ENCODE assay signal across 20 cellular contexts in genomic region chr6:138673317-138674014, GRCh38.
DNase-seq lines count a peak whose midpoint lies in the region; ATAC-seq, FAIRE-seq and TF ChIP-seq lines count a peak whose summit lies in the region.
"Had no signal": no experiment of that assay in that cellular context is flagged by ENCODE, and none has a peak within 500 bp of the region (broad histone marks: within the 10 kb centered on the region; RNA-seq: fewer than 3 reads in every experiment).

No MANE protein-coding gene starts in this region.

- no peak for FAIRE-seq in astrocyte (lab: Jason Lieb, UNC)
- no peak for FAIRE-seq in HepG2 (lab: Jason Lieb, UNC)
- FAIRE-seq: colon, endothelial cell of umbilical vein had no signal

- WGBS in right cardiac atrium, result 36% methylated on average over 2 of the region's 2 CpGs
- 61% methylated on average over 2 of the region's 2 CpGs for WGBS in HepG2 (ENCODE audit: low lambda C conversion rate)

- TF ChIP-seq RAD21 in HepG2 (CRISPR knock-in tag; IDR thresholded peaks at IDR 0.05), result no peak

- H4K20me1 ChIP-seq in astrocyte (ENCODE audit: insufficient read depth, low read length) (no peaks in the 10 kb centered on the region), HepG2 (ENCODE audit: insufficient read depth, low read length) (no peaks in the 10 kb centered on the region)

- no peak for TF ChIP-seq CTCF in left ventricle myocardium inferior (IDR thresholded peaks at IDR 0.05; ENCODE audit: borderline replicate concordance)
- no peak for TF ChIP-seq CTCF in astrocyte (IDR thresholded peaks at IDR 0.05; ENCODE audit: insufficient read depth, low read depth, low read length)
- no peak for TF ChIP-seq CTCF in HepG2 (CRISPR knock-in tag; IDR thresholded peaks at IDR 0.05)
- TF ChIP-seq CTCF in coronary artery (IDR thresholded peaks at IDR 0.05), result no peak

- H3K27me3 Mint-ChIP-seq in astrocyte (ENCODE audit: low read depth, unreplicated experiment), result no peaks in the 10 kb centered on the region

- no peak overlapping the region for H3K4me3 Mint-ChIP-seq in astrocyte (ENCODE audit: unreplicated experiment)
- H3K4me3 Mint-ChIP-seq: activated CD4-positive, alpha-beta T cell treated with anti-CD3 and anti-CD28 coated beads for 36 hours; CD8-positive, alpha-beta memory T cell had no signal

- H3K4me1 Mint-ChIP-seq in astrocyte (ENCODE audit: low read depth, unreplicated experiment), result peaks cover 4% of the 10 kb centered on the region
- H3K4me1 Mint-ChIP-seq: activated CD4-positive, alpha-beta T cell treated with anti-CD3 and anti-CD28 coated beads for 36 hours; CD8-positive, alpha-beta memory T cell had no signal

- H3K27ac Mint-ChIP-seq in astrocyte (ENCODE audit: unreplicated experiment), result no peak overlapping the region
- H3K27ac Mint-ChIP-seq: activated CD4-positive, alpha-beta T cell treated with anti-CD3 and anti-CD28 coated beads for 36 hours; CD8-positive, alpha-beta memory T cell had no signal

- no peaks in the 10 kb centered on the region for H3K9me3 ChIP-seq in left ventricle myocardium inferior (replicated peaks)
- no peaks in the 10 kb centered on the region for H3K9me3 ChIP-seq in right cardiac atrium (ENCODE audit: control insufficient read depth, low read length)
- H3K9me3 ChIP-seq in astrocyte (ENCODE audit: insufficient read depth, low read depth, low read length), result no peaks in the 10 kb centered on the region
- no peaks in the 10 kb centered on the region for H3K9me3 ChIP-seq in HepG2 (ENCODE audit: low read length)
- H3K9me3 ChIP-seq: thyroid gland had no signal

- H3K4me2 ChIP-seq in astrocyte (ENCODE audit: low read length) (peak overlapping the region; percentile 8), HepG2 (ENCODE audit: low read depth, low read length) (no peak overlapping the region)

- H3K27ac ChIP-seq in left ventricle myocardium inferior (replicated peaks) (peak overlapping the region; percentile 19), right cardiac atrium (ENCODE audit: low read length) (no peak overlapping the region), astrocyte (ENCODE audit: low read depth, low read length) (no peak overlapping the region), HepG2 (ENCODE audit: extremely low read length, insufficient read depth, low read length) (no peak overlapping the region), coronary artery (no peak overlapping the region)
- H3K27ac ChIP-seq: thyroid gland had no signal

- ATAC-seq in right cardiac atrium (no peak), HepG2 (no peak), GM21529 (IDR thresholded peaks at IDR 0.05; ENCODE audit: unreplicated experiment) (no peak)
- ATAC-seq: activated CD4-positive, alpha-beta T cell treated with anti-CD3 and anti-CD28 coated beads for 36 hours; Right ventricle myocardium inferior had no signal

- no peak overlapping the region for H3K4me3 ChIP-seq in left ventricle myocardium inferior
- no peak overlapping the region for H3K4me3 ChIP-seq in right cardiac atrium (ENCODE audit: low read length)
- H3K4me3 ChIP-seq in astrocyte (ENCODE audit: insufficient read depth, low read depth, low read length), result no peak overlapping the region
- H3K4me3 ChIP-seq in HepG2 (replicated peaks in 1 of 3; ENCODE audit: insufficient read depth in 1 of 3, low read depth in 2 of 3, low read length in 3 of 3), result no peak overlapping the region
- H3K4me3 ChIP-seq in coronary artery, result no peak overlapping the region
- H3K4me3 ChIP-seq: thyroid gland had no signal

- no peaks in the 10 kb centered on the region for H3K4me1 ChIP-seq in left ventricle myocardium inferior
- H3K4me1 ChIP-seq in right cardiac atrium (ENCODE audit: control insufficient read depth, insufficient read depth, low read length), result no peaks in the 10 kb centered on the region
- H3K4me1 ChIP-seq in astrocyte (ENCODE audit: insufficient read depth, low read length), result no peaks in the 10 kb centered on the region
- peaks cover 8% of the 10 kb centered on the region; the same call in 1 of the 2 replicates for H3K4me1 ChIP-seq in HepG2 (ENCODE audit: insufficient read depth, low read length)
- H3K4me1 ChIP-seq: thyroid gland had no signal

- POLR2A ChIA-PET in HepG2 (lab: Yijun Ruan, JAX), result interaction anchor here (0.7 kb wide), 1 partner anchor 23 kb away, joined by 3 read pairs; no protein-coding TSS in a partner anchor

- BruUV-seq in HepG2 (replicated peaks; lab: Mats Ljungman, UMichigan), result no TSS peak

- H2AFZ ChIP-seq in astrocyte (ENCODE audit: low read depth, low read length) (no peak overlapping the region), HepG2 (ENCODE audit: low read length) (no peak overlapping the region)

- no peaks in the 10 kb centered on the region for H3K9me3 Mint-ChIP-seq in astrocyte (ENCODE audit: unreplicated experiment)
- H3K9me3 Mint-ChIP-seq: CD8-positive, alpha-beta memory T cell had no signal

- TF ChIP-seq EP300 in HepG2 (IDR thresholded peaks at IDR 0.05; ENCODE audit: low read depth in 2 of 2, low read length in 2 of 2), result no peak
- TF ChIP-seq EP300 in HepG2 (CRISPR knock-in tag; IDR thresholded peaks at IDR 0.05; ENCODE audit: borderline replicate concordance), result no peak

- in situ Hi-C loops in HepG2 (cut with HindIII; ENCODE audit: extremely low pct_ligation_motif_present, low pct_unique_long_range_greater_than_20kb), result no loop called here

- H3K36me3 ChIP-seq in left ventricle myocardium inferior, result no peaks in the 10 kb centered on the region
- no peaks in the 10 kb centered on the region for H3K36me3 ChIP-seq in astrocyte (ENCODE audit: insufficient read depth, low read length)
- no peaks in the 10 kb centered on the region for H3K36me3 ChIP-seq in HepG2 (replicated peaks in 1 of 2; ENCODE audit: control insufficient read depth in 1 of 2, insufficient read depth in 2 of 2, low read length in 2 of 2)
- H3K36me3 ChIP-seq: thyroid gland had no signal

- H3K9ac ChIP-seq in astrocyte (ENCODE audit: low read length), result no peak overlapping the region
- no peak overlapping the region for H3K9ac ChIP-seq in HepG2 (ENCODE audit: insufficient read depth, low read depth, low read length)

- intact Hi-C loops in left ventricle myocardium inferior (cut with micrococcal nuclease) (no loop called here), right cardiac atrium (cut with DNase I) (no loop called here), HepG2 (cut with micrococcal nuclease; ENCODE audit: unreplicated experiment) (no loop called here)

- H3K79me2 ChIP-seq in astrocyte (ENCODE audit: insufficient read depth, low read length) (peaks cover 54% of the 10 kb centered on the region), HepG2 (ENCODE audit: insufficient read depth, low read length) (no peaks in the 10 kb centered on the region)

- TF ChIP-seq POLR2A in HepG2 (IDR thresholded peaks at IDR 0.05; ENCODE audit: insufficient read depth in 1 of 2, low read depth in 2 of 2, low read length in 2 of 2), result no peak

- DNase-seq in left ventricle myocardium inferior, result no peak
- DNase-seq in right cardiac atrium, result no peak
- no peak for DNase-seq in astrocyte (ENCODE audit: low read depth)
- no peak for DNase-seq in HepG2 (ENCODE audit: low spot score)
- DNase-seq in globus pallidus (ENCODE audit: low spot score), result no peak
- DNase-seq in coronary artery (ENCODE audit: low spot score), result no peak
- DNase-seq in NCI-H187 (lab: John Stamatoyannopoulos, UW), result no peak
- DNase-seq: ACHN; activated CD4-positive, alpha-beta T cell treated with anti-CD3 and anti-CD28 coated beads for 36 hours; activated naive CD4-positive, alpha-beta T cell; aorta; CD8-positive, alpha-beta memory T cell; head of caudate nucleus; islet precursor cell; NCI-H1417 treated with DMSO at 0.1 percent for 48 hours; thyroid gland had no signal

- H3K36me3 Mint-ChIP-seq in astrocyte (ENCODE audit: low read depth, unreplicated experiment), result no peaks in the 10 kb centered on the region
- H3K36me3 Mint-ChIP-seq: CD8-positive, alpha-beta memory T cell had no signal

- H3K27me3 ChIP-seq in left ventricle myocardium inferior (ENCODE audit: low read depth) (no peaks in the 10 kb centered on the region), right cardiac atrium (ENCODE audit: control insufficient read depth, insufficient read depth) (no peaks in the 10 kb centered on the region), astrocyte (ENCODE audit: insufficient read depth, low read length) (no peaks in the 10 kb centered on the region), HepG2 (ENCODE audit: control insufficient read depth in 1 of 2, insufficient read depth in 2 of 2, low read length in 2 of 2) (no peaks in the 10 kb centered on the region)
- H3K27me3 ChIP-seq: thyroid gland had no signal

- CTCF ChIA-PET in HepG2 (lab: Yijun Ruan, JAX; ENCODE audit: low intra/inter-chr PET ratio, low total read pairs), result no interaction called here

TF ChIP-seq in HepG2, 621 proteins besides CTCF, POLR2A, EP300 and RAD21 (continues in another document):
- TF ChIP-seq NFYB (CRISPR knock-in tag; IDR thresholded peaks at IDR 0.05) (no peak), MAFF (IDR thresholded peaks at IDR 0.05; ENCODE audit: low read depth, low read length) (peak; percentile 73)
- TF ChIP-seq, protein P1, sequence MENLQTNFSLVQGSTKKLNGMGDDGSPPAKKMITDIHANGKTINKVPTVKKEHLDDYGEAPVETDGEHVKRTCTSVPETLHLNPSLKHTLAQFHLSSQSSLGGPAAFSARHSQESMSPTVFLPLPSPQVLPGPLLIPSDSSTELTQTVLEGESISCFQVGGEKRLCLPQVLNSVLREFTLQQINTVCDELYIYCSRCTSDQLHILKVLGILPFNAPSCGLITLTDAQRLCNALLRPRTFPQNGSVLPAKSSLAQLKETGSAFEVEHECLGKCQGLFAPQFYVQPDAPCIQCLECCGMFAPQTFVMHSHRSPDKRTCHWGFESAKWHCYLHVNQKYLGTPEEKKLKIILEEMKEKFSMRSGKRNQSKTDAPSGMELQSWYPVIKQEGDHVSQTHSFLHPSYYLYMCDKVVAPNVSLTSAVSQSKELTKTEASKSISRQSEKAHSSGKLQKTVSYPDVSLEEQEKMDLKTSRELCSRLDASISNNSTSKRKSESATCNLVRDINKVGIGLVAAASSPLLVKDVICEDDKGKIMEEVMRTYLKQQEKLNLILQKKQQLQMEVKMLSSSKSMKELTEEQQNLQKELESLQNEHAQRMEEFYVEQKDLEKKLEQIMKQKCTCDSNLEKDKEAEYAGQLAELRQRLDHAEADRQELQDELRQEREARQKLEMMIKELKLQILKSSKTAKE (CRISPR knock-in tag; IDR thresholded peaks at IDR 0.05; ENCODE audit: borderline replicate concordance), result no peak
